Comparison of ENCODE assay signal across 12 cellular contexts in the genomic region with DNA sequence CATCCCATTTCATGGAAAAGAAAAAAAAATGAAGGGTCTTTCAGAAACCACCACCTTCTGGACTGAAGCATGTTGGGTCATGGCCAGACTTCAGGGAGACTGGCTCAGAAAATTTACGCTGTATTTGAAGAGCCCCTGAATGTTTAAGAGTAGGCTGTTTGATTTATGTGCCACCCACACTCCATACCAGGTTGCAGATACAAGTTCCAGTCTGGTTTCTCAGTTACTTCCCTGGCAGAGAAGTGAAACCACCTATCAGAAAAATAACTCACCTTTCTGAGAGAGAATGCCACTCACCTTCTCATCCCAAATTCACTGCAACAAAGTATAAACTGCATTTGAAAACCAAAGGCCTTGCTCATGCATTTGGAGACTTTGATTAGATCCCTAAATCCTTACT.
"Had no signal": no experiment of that assay in that cellular context is flagged by ENCODE, and none has a peak within 500 bp of the region (broad histone marks: within the 10 kb centered on the region; RNA-seq: fewer than 3 reads in every experiment).

No MANE protein-coding gene starts in this region.

- H3K4me3 Mint-ChIP-seq: activated CD4-positive, alpha-beta memory T cell treated with anti-CD3 and anti-CD28 coated beads for 36 hours; activated naive CD4-positive, alpha-beta T cell treated with anti-CD3 and anti-CD28 coated beads, Interleukin-2, amount 10 ng/mL, durations not matched to agents 7 days and 5 days; activated T-cell treated with anti-CD3 and anti-CD28 coated beads, Interleukin-2, amount 50 U/mL, for 24 hours; T-cell had no signal

- H3K27ac ChIP-seq: cardiac muscle cell, ovary, sigmoid colon, thoracic aorta had no signal

- H3K36me3 ChIP-seq: cardiac muscle cell, ovary, sigmoid colon, thoracic aorta had no signal

- H3K27ac Mint-ChIP-seq: activated CD4-positive, alpha-beta memory T cell treated with anti-CD3 and anti-CD28 coated beads for 36 hours; activated naive CD4-positive, alpha-beta T cell treated with anti-CD3 and anti-CD28 coated beads, Interleukin-2, amount 10 ng/mL, durations not matched to agents 7 days and 5 days; activated T-cell treated with anti-CD3 and anti-CD28 coated beads, Interleukin-2, amount 50 U/mL, for 24 hours; T-cell had no signal

- H3K9me3 Mint-ChIP-seq: activated CD4-positive, alpha-beta memory T cell treated with anti-CD3 and anti-CD28 coated beads for 36 hours; activated naive CD4-positive, alpha-beta T cell treated with anti-CD3 and anti-CD28 coated beads, Interleukin-2, amount 10 ng/mL, durations not matched to agents 7 days and 5 days; activated T-cell treated with anti-CD3 and anti-CD28 coated beads, Interleukin-2, amount 50 U/mL, for 24 hours; T-cell had no signal

- H3K27me3 Mint-ChIP-seq: activated CD4-positive, alpha-beta memory T cell treated with anti-CD3 and anti-CD28 coated beads for 36 hours; activated T-cell treated with anti-CD3 and anti-CD28 coated beads, Interleukin-2, amount 50 U/mL, for 24 hours; T-cell had no signal

- H3K4me3 ChIP-seq: cardiac muscle cell, ovary, sigmoid colon, thoracic aorta had no signal

- H3K36me3 Mint-ChIP-seq: activated CD4-positive, alpha-beta memory T cell treated with anti-CD3 and anti-CD28 coated beads for 36 hours; activated naive CD4-positive, alpha-beta T cell treated with anti-CD3 and anti-CD28 coated beads, Interleukin-2, amount 10 ng/mL, durations not matched to agents 7 days and 5 days; T-cell had no signal

- DNase-seq: activated CD4-positive, alpha-beta memory T cell treated with anti-CD3 and anti-CD28 coated beads for 36 hours; activated CD4-positive, alpha-beta T cell treated with anti-CD3 and anti-CD28 coated beads for 1 hour; activated naive CD4-positive, alpha-beta T cell treated with anti-CD3 and anti-CD28 coated beads, Interleukin-2, amount 10 ng/mL, durations not matched to agents 7 days and 5 days; activated T-cell treated with anti-CD3 and anti-CD28 coated beads, Interleukin-2, amount 50 U/mL, for 24 hours; mesenchymal stem cell; ovary; sigmoid colon; stimulated activated CD4-positive, alpha-beta T cell treated with anti-CD3 and anti-CD28 coated beads, Interleukin-1b, Interleukin-23, amount 100 ng/mL, for 48 hours; T-cell; T1000 had no signal

- H3K9me3 ChIP-seq: ovary, sigmoid colon, thoracic aorta had no signal

- H3K27me3 ChIP-seq: cardiac muscle cell, ovary, sigmoid colon had no signal

- ATAC-seq: T-cell had no signal
